Comparison of ENCODE assay signal across 8 cellular contexts in genomic region chr12:64665506-64665905, GRCh38. TPM values are rescaled to one million over a fixed set of nuclear protein-coding genes. Genes with fewer than 3 reads are reported as not detected.
DNase-seq lines count a peak whose midpoint lies in the region; ATAC-seq, FAIRE-seq and TF ChIP-seq lines count a peak whose summit lies in the region.

No MANE protein-coding gene starts in this region.

- no peak overlapping the region for H2BK120ac ChIP-seq in H1 (replicated peaks; ENCODE audit: low read depth, low read length)

- DNase-seq in GM18507 (ENCODE audit: extremely low spot score, insufficient read length, low read depth) (no peak), NCI-H69 (lab: John Stamatoyannopoulos, UW) (peak; percentile 73), H1 (ENCODE audit: low read depth in 1 of 2, low spot score in 2 of 2) (peak in 1 of 2 experiments; percentile 62), DMS79 treated with DMSO at 0.1 percent for 48 hours (lab: John Stamatoyannopoulos, UW) (no peak), NCI-H345 treated with DMSO at 0.1 percent for 48 hours (lab: John Stamatoyannopoulos, UW; ENCODE audit: unreplicated experiment) (no peak)
- DNase-seq in stimulated activated naive CD4-positive, alpha-beta T cell (lab: John Stamatoyannopoulos, UW): peak; percentile 14 to 68 (median 58)

- POLR2A ChIA-PET in H1 (lab: Charles Lee; ENCODE audit: partially characterized antibody): interaction anchor here (0.8 to 1.5 kb wide), 2 partner anchors 12 to 18 kb away, joined by 4 read pairs; no protein-coding TSS in a partner anchor

- no peak overlapping the region for H2BK20ac ChIP-seq in H1 (ENCODE audit: low read length)

- H2BK5ac ChIP-seq in H1 (ENCODE audit: low read depth, low read length): no peak overlapping the region

- TF ChIP-seq RAD21 in H1 (IDR thresholded peaks at IDR 0.05 in 1 of 2, conservative IDR thresholded peaks at IDR 0.05 in 1 of 2; ENCODE audit: low read depth in 2 of 2, low read length in 2 of 2): no peak

- H3K4me2 ChIP-seq in H1 (ENCODE audit: insufficient read depth in 1 of 2, low read depth in 2 of 2, low read length in 2 of 2): no peak overlapping the region; a peak in 1 of 4 replicates

- no peak for TF ChIP-seq POLR2A in H1 (IDR thresholded peaks at IDR 0.05; ENCODE audit: control extremely low read depth in 1 of 2, low read depth in 2 of 2, low read length in 2 of 2)

- no peak overlapping the region for H3K18ac ChIP-seq in H1 (ENCODE audit: extremely low read depth, low read length)

- H4K20me1 ChIP-seq in H1 (replicated peaks in 1 of 2; ENCODE audit: control insufficient read depth in 1 of 2, insufficient read depth in 2 of 2, low read length in 2 of 2): peaks cover 6 to 12% of the 10 kb centered on the region in 2 experiments

- 79% methylated on average over 4 of the region's 4 CpGs; no CpG with 5 or more reads in 1 of the 2 experiments for WGBS in H1 (ENCODE audit: extremely low coverage in 1 of 2, insufficient coverage in 1 of 2, insufficient read length in 1 of 2, insufficient replicate concordance in 2 of 2, low coverage in 1 of 2, low lambda C conversion rate in 2 of 2, missing lambda C conversion rate in 1 of 2), 2 experiments

- no peak overlapping the region for H3K14ac ChIP-seq in H1 (ENCODE audit: insufficient read length)

- CTCF ChIA-PET in H1 (lab: Charles Lee; ENCODE audit: partially characterized antibody): interaction anchor here (0.7 to 1.8 kb wide), 4 partner anchors 23 to 116 kb away, joined by 3 to 4 read pairs (median 3); no protein-coding TSS in a partner anchor

- H3K4me3 ChIP-seq in H1 (ENCODE audit: extremely low read depth in 1 of 4, insufficient read depth in 2 of 4, low read depth in 3 of 4, low read length in 4 of 4): no peak overlapping the region

- peak; percentile 73 for FAIRE-seq in GM18507 (lab: Jason Lieb, UNC)
- no peak for FAIRE-seq in H1 (lab: Jason Lieb, UNC)

- H3K9ac ChIP-seq in H1 (replicated peaks in 1 of 4; ENCODE audit: extremely low read depth in 1 of 4, low read depth in 3 of 4, low read length in 3 of 4): no peak overlapping the region

- H2BK12ac ChIP-seq in H1 (ENCODE audit: low read depth, low read length): no peak overlapping the region

- no peaks in the 10 kb centered on the region for H3K27me3 ChIP-seq in H1 (replicated peaks in 1 of 4; ENCODE audit: control insufficient read depth in 3 of 4, extremely low read depth in 1 of 4, insufficient read depth in 3 of 4, low read length in 3 of 4)

- no peak overlapping the region for H2AK5ac ChIP-seq in H1 (ENCODE audit: low read depth, low read length)

- no peak overlapping the region for H3K23ac ChIP-seq in H1 (ENCODE audit: insufficient read length)

- ATAC-seq in GM21717 (IDR thresholded peaks at IDR 0.05; ENCODE audit: unreplicated experiment) (peak; percentile 46), esophagus mucosa (no peak)

- H3K56ac ChIP-seq in H1 (replicated peaks; ENCODE audit: insufficient read length, low read depth, low read length): no peak overlapping the region

- no peak for TF ChIP-seq EP300 in H1 (IDR thresholded peaks at IDR 0.05; ENCODE audit: borderline replicate concordance in 1 of 2, low read depth in 2 of 2, low read length in 2 of 2)

- no peak overlapping the region for H2AFZ ChIP-seq in H1 (ENCODE audit: low read length)

- no peaks in the 10 kb centered on the region for H3K23me2 ChIP-seq in H1 (ENCODE audit: low read depth, low read length)

- H3K4ac ChIP-seq in H1 (replicated peaks; ENCODE audit: insufficient read length, low read depth, low read length): no peak overlapping the region

- H4K8ac ChIP-seq in H1 (ENCODE audit: extremely low read depth, insufficient read depth, low read length): no peak overlapping the region

- peaks cover 11 to 90% of the 10 kb centered on the region in 2 experiments; a peak in 3 of 4 replicates for H3K79me2 ChIP-seq in H1 (ENCODE audit: control insufficient read depth in 1 of 2, insufficient read depth in 2 of 2, low read length in 2 of 2)

- no peak overlapping the region for H4K5ac ChIP-seq in H1 (ENCODE audit: insufficient read length, low read depth, low read length)

- no peaks in the 10 kb centered on the region for H3K9me3 ChIP-seq in H1 (ENCODE audit: insufficient read depth in 2 of 2, low read depth in 1 of 2, low read length in 1 of 2)

- H4K91ac ChIP-seq in H1 (replicated peaks; ENCODE audit: insufficient read length, low read length): no peak overlapping the region

- 0 out of 2 replicates have a peak overlapping the region, but pooled peaks have one; percentile 17 for H3K27ac ChIP-seq in H1 (ENCODE audit: low read depth, low read length)

- peaks cover 5 to 21% (median 19%) of the 10 kb centered on the region in 4 experiments for H3K4me1 ChIP-seq in H1 (replicated peaks in 1 of 4; ENCODE audit: control insufficient read depth in 3 of 4, insufficient read depth in 4 of 4, low read length in 3 of 4)

- H3K79me1 ChIP-seq in H1 (ENCODE audit: low read depth, low read length): peaks cover 6% of the 10 kb centered on the region

- H3K36me3 ChIP-seq in H1 (ENCODE audit: control insufficient read depth in 2 of 4, insufficient read depth in 4 of 4, low read length in 3 of 4): no peaks in the 10 kb centered on the region

- no peak overlapping the region for H2BK15ac ChIP-seq in H1 (ENCODE audit: low read length)

- no peak for TF ChIP-seq CTCF in H1 (IDR thresholded peaks at IDR 0.05; ENCODE audit: control extremely low read depth in 1 of 3, insufficient read depth in 1 of 3, low read depth in 1 of 3, low read length in 3 of 3)

TF ChIP-seq in H1, 55 proteins besides CTCF, POLR2A, EP300 and RAD21 (continues in another document):
- no peak for TF ChIP-seq TEAD4 (IDR thresholded peaks at IDR 0.05; ENCODE audit: low read depth, low read length)
- no peak for TF ChIP-seq RBBP5 (IDR thresholded peaks at IDR 0.05; ENCODE audit: borderline replicate concordance, low read depth, low read length)
- no peak for TF ChIP-seq KDM1A (IDR thresholded peaks at IDR 0.05; ENCODE audit: borderline replicate concordance, low read length)
- TF ChIP-seq CBX8 (IDR thresholded peaks at IDR 0.05; ENCODE audit: borderline replicate concordance, low read depth, low read length): no peak
- TF ChIP-seq TBP (IDR thresholded peaks at IDR 0.05; ENCODE audit: low read depth, low read length): no peak
- no peak for TF ChIP-seq JUND (IDR thresholded peaks at IDR 0.05; ENCODE audit: low read length)
- no peak for TF ChIP-seq SIN3A (conservative IDR thresholded peaks at IDR 0.05 in 1 of 2, IDR thresholded peaks at IDR 0.05 in 1 of 2; ENCODE audit: low read depth in 1 of 2, low read length in 2 of 2)
- TF ChIP-seq JUN (IDR thresholded peaks at IDR 0.05; ENCODE audit: low read depth, low read length): no peak
- no peak for TF ChIP-seq CHD1 (IDR thresholded peaks at IDR 0.05; ENCODE audit: low read depth, low read length)
- no peak for TF ChIP-seq NANOG (IDR thresholded peaks at IDR 0.05; ENCODE audit: insufficient read depth, low read depth, low read length, poor library complexity, severe bottlenecking)

RNA-seq across cellular contexts. Expression of gene RASSF3, which starts 55.2 kb away (rescaled TPM):
- total RNA-seq in H1 (2021; fragmentation: NEBNext Ultra II Directional; extraction: Animal tissue kit (Norgen Biotek cat#: 25700)): 57.3 and 64.3 TPM in 2 replicates
- 14.5 and 19.1 TPM in 2 replicates for polyA plus RNA-seq in H1 (2011; rRNA removed)
- 19.4 TPM for polyA plus RNA-seq in H1 (2011; cell fraction: cytosol; rRNA removed)
- 19.3 TPM for polyA plus RNA-seq in H1 (2011; cell fraction: nucleus; rRNA removed)
- 26.3 to 34.4 TPM (median 32.5 TPM) in 4 replicates for polyA plus RNA-seq in H1 (2012, experiment 1 of 2)
- 6.5 TPM for polyA plus RNA-seq in H1 (2012, experiment 2 of 2)
- 22.2 TPM for polyA plus RNA-seq in H1 (2013, experiment 1 of 2)
- 22.1 TPM for polyA plus RNA-seq in H1 (2013, experiment 2 of 2)
- 81.0 and 81.3 TPM in 2 replicates for polyA minus RNA-seq in H1 (2011; rRNA and poly(A)+ RNA removed)
- 23.6 TPM for polyA minus RNA-seq in H1 (2011; cell fraction: cytosol; rRNA and poly(A)+ RNA removed)
- polyA minus RNA-seq in H1 (2011; cell fraction: nucleus; rRNA and poly(A)+ RNA removed): 22.0 TPM
- total RNA-seq in esophagus mucosa: 13.4 TPM

Comparison
In these comparisons a context has a peak if more than half of its experiments do, and no peak if none do; other contexts are left out.
1. DNase-seq: peak in NCI-H69 (single experiment) and stimulated activated naive CD4-positive, alpha-beta T cell (6 of 6); none in GM18507 (single experiment), DMS79 treated with DMSO at 0.1 percent for 48 hours (single experiment) and NCI-H345 treated with DMSO at 0.1 percent for 48 hours (single experiment).